9 cellular contexts compared by ENCODE assay signal in the genomic region with DNA sequence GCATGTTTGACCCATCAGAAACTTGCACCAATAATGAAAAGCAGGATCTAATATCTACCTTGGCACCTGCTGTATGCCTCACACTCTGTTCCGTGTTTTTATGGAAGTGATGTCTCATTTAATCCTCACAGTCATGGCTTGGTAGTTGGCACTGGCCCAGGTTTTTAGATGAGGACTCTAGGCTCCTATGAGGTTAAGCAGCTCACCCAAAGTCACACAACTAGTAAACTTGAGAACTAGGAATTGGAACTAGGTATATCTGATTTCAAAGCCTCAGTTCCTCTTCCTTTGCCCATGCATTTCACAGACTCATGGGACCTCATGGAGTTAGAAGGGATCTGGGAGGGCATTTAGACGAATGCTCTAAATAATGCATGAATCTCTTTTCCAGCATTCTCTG. TPM values are rescaled to one million over a fixed set of nuclear protein-coding genes. Genes with fewer than 3 reads are reported as not detected.
DNase-seq lines count a peak whose midpoint lies in the region; ATAC-seq, FAIRE-seq and TF ChIP-seq lines count a peak whose summit lies in the region.
"Had no signal": no experiment of that assay in that cellular context is flagged by ENCODE, and none has a peak within 500 bp of the region (broad histone marks: within the 10 kb centered on the region; RNA-seq: fewer than 3 reads in every experiment).

No MANE protein-coding gene starts in this region.

- DNase-seq in A549 (ENCODE audit: low read depth in 1 of 2, low spot score in 1 of 2) = no peak
- DNase-seq in adipocyte (ENCODE audit: low read depth) = peak; percentile 29
- DNase-seq in memory B cell (ENCODE audit: low spot score in 2 of 2) = no peak
- DNase-seq in HPDE6-E6E7 (ENCODE audit: extremely low spot score) = no peak
- no peak for DNase-seq in lower leg skin (ENCODE audit: low spot score in 2 of 2)
- DNase-seq in central memory CD4-positive, alpha-beta T cell = no peak

- H3K27me3 Mint-ChIP-seq in memory B cell = peaks cover 1% of the 10 kb centered on the region

- H3K4me1 Mint-ChIP-seq in memory B cell = peaks cover 13% of the 10 kb centered on the region

- H3K9me3 ChIP-seq in A549 (no peaks in the 10 kb centered on the region), HEK293 (ENCODE audit: control insufficient read depth, insufficient read depth, low read depth, low read length) (no peaks in the 10 kb centered on the region), adipocyte (ENCODE audit: control insufficient read depth, low read length) (no peaks in the 10 kb centered on the region)

- no peaks in the 10 kb centered on the region for H3K9me3 Mint-ChIP-seq in memory B cell
- H3K9me3 Mint-ChIP-seq: IgD-negative memory B cell had no signal

- no peak overlapping the region for H3K4me3 ChIP-seq in A549
- H3K4me3 ChIP-seq in HEK293 (ENCODE audit: low read depth, low read length) = no peak overlapping the region
- peak overlapping the region; percentile 78 for H3K4me3 ChIP-seq in adipocyte (ENCODE audit: low read length)
- no peak overlapping the region for H3K4me3 ChIP-seq in lower leg skin (ENCODE audit: low read depth, poor library complexity, severe bottlenecking)

- H3K36me3 Mint-ChIP-seq in memory B cell = no peaks in the 10 kb centered on the region
- H3K36me3 Mint-ChIP-seq: IgD-negative memory B cell had no signal

- TF ChIP-seq RAD21 in A549 (conservative IDR thresholded peaks at IDR 0.05 in 1 of 2, IDR thresholded peaks at IDR 0.05 in 1 of 2) = no peak

- WGBS in A549 (ENCODE audit: missing lambda C conversion rate) = 88% methylated on average over 2 of the region's 2 CpGs
- WGBS in lower leg skin, 2 donors = 38 to 44% methylated on average over 2 of the region's 2 CpGs

- H3K4me1 ChIP-seq in A549 (peaks cover 70% of the 10 kb centered on the region), HEK293 (ENCODE audit: control insufficient read depth, insufficient read depth, low read length) (peaks cover 17% of the 10 kb centered on the region), adipocyte (ENCODE audit: control insufficient read depth, insufficient read depth, low read length) (peaks cover 37% of the 10 kb centered on the region)

- TF ChIP-seq CTCF in A549 (IDR thresholded peaks at IDR 0.05) = no peak
- TF ChIP-seq CTCF in HEK293 (tag by site-specific recombination; IDR thresholded peaks at IDR 0.05) = no peak
- no peak for TF ChIP-seq CTCF in lower leg skin (IDR thresholded peaks at IDR 0.05)

- H3K27ac Mint-ChIP-seq in memory B cell = peak overlapping the region; percentile 55

- H3K9ac ChIP-seq in adipocyte (ENCODE audit: low read length) = peak overlapping the region; percentile 90

- POLR2A ChIA-PET in A549 (lab: Yijun Ruan, JAX) (interaction anchor here (0.6 kb wide), 1 partner anchor 99 kb away, joined by 4 read pairs; no protein-coding TSS in a partner anchor), HEK293 (lab: Yijun Ruan, JAX) (interaction anchor here (0.6 to 3.6 kb wide), 6 partner anchors 53 to 597 kb away, joined by 3 to 23 read pairs (median 4); no protein-coding TSS in a partner anchor)

- TF ChIP-seq POLR2A in A549 (IDR thresholded peaks at IDR 0.05; ENCODE audit: low read length) = no peak
- TF ChIP-seq POLR2A in lower leg skin (IDR thresholded peaks at IDR 0.05) = no peak

- peak overlapping the region; percentile 21 for H3K4me3 Mint-ChIP-seq in memory B cell

- no peak for TF ChIP-seq EP300 in A549 (IDR thresholded peaks at IDR 0.05)

- FAIRE-seq in A549 (lab: Jason Lieb, UNC) = no peak

- no peaks in the 10 kb centered on the region for H3K36me3 ChIP-seq in HEK293 (ENCODE audit: control insufficient read depth in 2 of 2, insufficient read depth in 1 of 2, low read length in 2 of 2)
- H3K36me3 ChIP-seq in adipocyte (ENCODE audit: control insufficient read depth, insufficient read depth, low read length, severe bottlenecking) = no peaks in the 10 kb centered on the region

- no peaks in the 10 kb centered on the region for H3K27me3 ChIP-seq in adipocyte (replicated peaks; ENCODE audit: control insufficient read depth, insufficient read depth, low read length)

- CTCF ChIA-PET in A549 (lab: Yijun Ruan, JAX) = interaction anchor here (0.6 to 3.9 kb wide), 23 partner anchors 9 to 917 kb away, joined by 3 to 76 read pairs (median 6); no protein-coding TSS in a partner anchor
- CTCF ChIA-PET in HEK293 (lab: Yijun Ruan, JAX) = interaction anchor here (0.5 to 4.3 kb wide), 39 partner anchors 9 to 1230 kb away, joined by 3 to 46 read pairs (median 4); a partner anchor contains a TSS

- intact Hi-C loops in lower leg skin (cut with DNase I; ENCODE audit: low total_unique reads) = loop anchor here (10.0 kb wide), 1 partner anchor 85 kb away; no protein-coding TSS in a partner anchor

- no peak for ATAC-seq in A549
- no peak for ATAC-seq in memory B cell (ENCODE audit: low read depth)
- ATAC-seq in GM21825 (IDR thresholded peaks at IDR 0.05; ENCODE audit: unreplicated experiment) = no peak

- peak overlapping the region; percentile 88 to 94 for H3K27ac ChIP-seq in A549
- H3K27ac ChIP-seq in HEK293 (ENCODE audit: extremely low read depth, low read depth, low read length) = peak overlapping the region; percentile 40

- H3K4me2 ChIP-seq in A549 = peak overlapping the region; percentile 41; the same call in 1 of the 3 replicates

TF ChIP-seq in A549, 52 proteins besides CTCF, POLR2A, EP300 and RAD21:
- TF ChIP-seq HOXB13 (CRISPR knock-in tag; IDR thresholded peaks at IDR 0.05; ENCODE audit: low read depth) (no peak), CHD2 (IDR thresholded peaks at IDR 0.05; ENCODE audit: low read length, partially characterized antibody) (no peak), NPAS2 (CRISPR knock-in tag; IDR thresholded peaks at IDR 0.05; ENCODE audit: borderline replicate concordance) (no peak), FOXS1 (CRISPR knock-in tag; IDR thresholded peaks at IDR 0.05) (no peak), GATA3 (IDR thresholded peaks at IDR 0.05; ENCODE audit: borderline replicate concordance) (no peak), MAZ (IDR thresholded peaks at IDR 0.05; ENCODE audit: borderline replicate concordance, low read depth, low read length) (no peak), MYC (IDR thresholded peaks at IDR 0.05; ENCODE audit: borderline replicate concordance, low read length) (no peak), RCOR1 (IDR thresholded peaks at IDR 0.05; ENCODE audit: low read depth, low read length) (no peak), SREBF2 (IDR thresholded peaks at IDR 0.05) (no peak)

TF ChIP-seq in HEK293, 187 proteins besides CTCF, POLR2A, EP300 and RAD21:
- TF ChIP-seq ZNF433 (tag by site-specific recombination; IDR thresholded peaks at IDR 0.05; ENCODE audit: low read depth) = no peak
- peak; percentile 44; the same call in 1 of the 2 replicates for TF ChIP-seq ZNF660 (tag by site-specific recombination; IDR thresholded peaks at IDR 0.05)
- peak; percentile 9; the same call in 1 of the 2 replicates for TF ChIP-seq KLF10 (tag by site-specific recombination; IDR thresholded peaks at IDR 0.05)
- TF ChIP-seq ZNF132 (tag by site-specific recombination; IDR thresholded peaks at IDR 0.05; ENCODE audit: borderline replicate concordance) = no peak
- TF ChIP-seq ZNF677 (tag by site-specific recombination; IDR thresholded peaks at IDR 0.05) = no peak
- TF ChIP-seq SP7 (tag by site-specific recombination; IDR thresholded peaks at IDR 0.05) = peak; percentile 9; the same call in 1 of the 2 replicates
- TF ChIP-seq ZNF292 (tag by site-specific recombination; IDR thresholded peaks at IDR 0.05; ENCODE audit: borderline replicate concordance, low read depth) = no peak
- 0 out of 2 replicates have a peak, but pooled peaks have one; percentile 73 for TF ChIP-seq ZNF792 (tag by site-specific recombination; IDR thresholded peaks at IDR 0.05)
- 0 out of 2 replicates have a peak, but pooled peaks have one; percentile 29 for TF ChIP-seq ZNF501 (tag by site-specific recombination; IDR thresholded peaks at IDR 0.05)
- TF ChIP-seq, protein P1, sequence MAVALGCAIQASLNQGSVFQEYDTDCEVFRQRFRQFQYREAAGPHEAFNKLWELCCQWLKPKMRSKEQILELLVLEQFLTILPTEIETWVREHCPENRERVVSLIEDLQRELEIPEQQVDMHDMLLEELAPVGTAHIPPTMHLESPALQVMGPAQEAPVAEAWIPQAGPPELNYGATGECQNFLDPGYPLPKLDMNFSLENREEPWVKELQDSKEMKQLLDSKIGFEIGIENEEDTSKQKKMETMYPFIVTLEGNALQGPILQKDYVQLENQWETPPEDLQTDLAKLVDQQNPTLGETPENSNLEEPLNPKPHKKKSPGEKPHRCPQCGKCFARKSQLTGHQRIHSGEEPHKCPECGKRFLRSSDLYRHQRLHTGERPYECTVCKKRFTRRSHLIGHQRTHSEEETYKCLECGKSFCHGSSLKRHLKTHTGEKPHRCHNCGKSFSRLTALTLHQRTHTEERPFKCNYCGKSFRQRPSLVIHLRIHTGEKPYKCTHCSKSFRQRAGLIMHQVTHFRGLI (tag by site-specific recombination; IDR thresholded peaks at IDR 0.05) = peak; percentile 26; the same call in 1 of the 2 replicates
- peak; percentile 51; the same call in 1 of the 2 replicates for TF ChIP-seq ZNF184 (tag by site-specific recombination; IDR thresholded peaks at IDR 0.05)
- TF ChIP-seq ZNF664 (tag by site-specific recombination; IDR thresholded peaks at IDR 0.05) = peak; percentile 74
- peak; percentile 17; the same call in 1 of the 2 replicates for TF ChIP-seq ZNF558 (tag by site-specific recombination; IDR thresholded peaks at IDR 0.05)
TF ChIP-seq in HEK293: peak in this region for 9.

RNA-seq across cellular contexts. Expression of a gene that starts 21.3 kb away (rescaled TPM):
- polyA plus RNA-seq in A549 (2011; rRNA removed) = 41.1 and 44.7 TPM in 2 replicates
- polyA plus RNA-seq in A549 (2012; cell fraction: cytosol; rRNA removed) = 20.3 and 22.1 TPM in 2 replicates
- 28.3 and 55.1 TPM in 2 replicates for polyA plus RNA-seq in A549 (2012; cell fraction: nucleus; rRNA removed)
- 22.4 to 25.7 TPM (median 23.1 TPM) in 3 replicates for polyA plus RNA-seq in A549 (2017; fragmentation: RNase III; extraction: RNeasy Plus Mini Kit Qiagen cat#74134 plus additional on column Dnase treatment)
- polyA minus RNA-seq in A549 (2011; rRNA and poly(A)+ RNA removed) = 18.5 and 18.9 TPM in 2 replicates
- 10 to 100 TPM; 13.8 to 23.0 (median 16.3) TPM for total RNA-seq in lower leg skin
